Comparison of ENCODE assay signal across 8 cellular contexts in genomic region chr22:23773247-23774113, GRCh38. TPM values are rescaled to one million over a fixed set of nuclear protein-coding genes. Genes with fewer than 3 reads are reported as not detected.
DNase-seq lines count a peak whose midpoint lies in the region; ATAC-seq and TF ChIP-seq lines count a peak whose summit lies in the region.

No MANE protein-coding gene starts in this region.

- H3K9me3 ChIP-seq in AG04450 (ENCODE audit: control insufficient read depth, insufficient read depth, low read length) (no peaks in the 10 kb centered on the region; the same call in 1 of the 2 replicates), muscle layer of colon (ENCODE audit: low read length) (no peaks in the 10 kb centered on the region)

- H3K27me3 ChIP-seq in AG04450 (ENCODE audit: control insufficient read depth, insufficient read depth, low read length), result no peaks in the 10 kb centered on the region
- H3K27me3 ChIP-seq in muscle layer of colon (ENCODE audit: control insufficient read depth in 1 of 2, insufficient read depth in 2 of 2, low read length in 2 of 2), result no peaks in the 10 kb centered on the region

- ATAC-seq in HG03442 (IDR thresholded peaks at IDR 0.05; ENCODE audit: unreplicated experiment) (no peak), HG02610 (IDR thresholded peaks at IDR 0.05; ENCODE audit: unreplicated experiment) (no peak), HG03457 (IDR thresholded peaks at IDR 0.05; ENCODE audit: unreplicated experiment) (no peak)

- no peaks in the 10 kb centered on the region for H3K36me3 ChIP-seq in muscle layer of colon (ENCODE audit: insufficient read depth, low read length)

- H3K4me3 ChIP-seq in AG04450 (ENCODE audit: low read depth, low read length) (peak overlapping the region; percentile 60), LNCaP clone FGC (ENCODE audit: low read depth, low read length) (peak overlapping the region; percentile 54), choroid plexus epithelial cell (ENCODE audit: low read depth, low read length) (peak overlapping the region; percentile 51), muscle layer of colon (ENCODE audit: low read depth in 1 of 2, low read length in 2 of 2) (peak overlapping the region; percentile 66 to 88)

- no peak for TF ChIP-seq CTCF in AG04450 (IDR thresholded peaks at IDR 0.05; ENCODE audit: low read depth, low read length)
- TF ChIP-seq CTCF in LNCaP clone FGC (IDR thresholded peaks at IDR 0.05; ENCODE audit: control insufficient read depth, extremely low read depth, insufficient read depth), result no peak
- TF ChIP-seq CTCF in choroid plexus epithelial cell (conservative IDR thresholded peaks at IDR 0.05; ENCODE audit: low read depth, low read length), result peak; percentile 7

- H3K27ac ChIP-seq in AG04450 (ENCODE audit: low read depth, low read length), result no peak overlapping the region
- H3K27ac ChIP-seq in muscle layer of colon (ENCODE audit: low read depth, low read length), result peak overlapping the region; percentile 68

- DNase-seq in AG04450 (ENCODE audit: low read depth, low spot score), result no peak
- no peak for DNase-seq in LNCaP clone FGC (ENCODE audit: low read depth)
- no peak for DNase-seq in choroid plexus epithelial cell (ENCODE audit: low read depth)
- no peak for DNase-seq in NOMO-1 treated with DMSO at 0.1 percent for 48 hours (lab: John Stamatoyannopoulos, UW; ENCODE audit: unreplicated experiment)

- peaks cover 47% of the 10 kb centered on the region for H3K4me1 ChIP-seq in muscle layer of colon (ENCODE audit: insufficient read depth, low read length)

- peak overlapping the region; percentile 61 for H3K9ac ChIP-seq in muscle layer of colon (ENCODE audit: low read length)

- POLR2A ChIA-PET in AG04450 (lab: Yijun Ruan, JAX), result interaction anchor here (1.2 kb wide), 1 partner anchor 23 kb away, joined by 3 read pairs; the partner anchor contains the start of gene ZNF70

- CTCF ChIA-PET in AG04450 (lab: Charles Lee), result interaction anchor here (1.1 kb wide), 1 partner anchor 76 kb away, joined by 3 read pairs; no protein-coding TSS in a partner anchor

RNA-seq across cellular contexts. Expression of gene MMP11, which starts 0.8 kb away (rescaled TPM):
- 5.7 and 9.0 TPM in 2 replicates for polyA plus RNA-seq in AG04450 (2011; rRNA removed)
- polyA minus RNA-seq in AG04450 (2011; rRNA and poly(A)+ RNA removed), result 4.7 and 9.7 TPM in 2 replicates

RNA-seq across cellular contexts. Expression of gene CHCHD10, which starts 5.7 kb away (rescaled TPM):
- polyA plus RNA-seq in AG04450 (2011; rRNA removed), result 10.1 and 16.9 TPM in 2 replicates
- 14.2 and 34.2 TPM in 2 replicates for polyA minus RNA-seq in AG04450 (2011; rRNA and poly(A)+ RNA removed)

RNA-seq across cellular contexts. Expression of gene C22orf15, which starts 10.7 kb away (rescaled TPM):
- 2.1 and 2.9 TPM in 2 replicates for polyA plus RNA-seq in AG04450 (2011; rRNA removed)
- polyA minus RNA-seq in AG04450 (2011; rRNA and poly(A)+ RNA removed), result 0.78 and 2.0 TPM in 2 replicates

RNA-seq across cellular contexts. Expression of gene SMARCB1, which starts 13.3 kb away (rescaled TPM):
- polyA plus RNA-seq in AG04450 (2011; rRNA removed), result 155 and 180 TPM in 2 replicates
- polyA minus RNA-seq in AG04450 (2011; rRNA and poly(A)+ RNA removed), result 58.8 and 65.3 TPM in 2 replicates

RNA-seq across cellular contexts. Expression of gene VPREB3, which starts 19.3 kb away (rescaled TPM):
- polyA plus RNA-seq in AG04450 (2011; rRNA removed), result not detected in 2 replicates
- polyA minus RNA-seq in AG04450 (2011; rRNA and poly(A)+ RNA removed), result not detected in 2 replicates
